30 cellular contexts compared by ENCODE assay signal in genomic region chr5:79420248-79420647, GRCh38.
"Had no signal": no experiment of that assay in that cellular context is flagged by ENCODE, and none has a peak within 500 bp of the region (broad histone marks: within the 10 kb centered on the region; RNA-seq: fewer than 3 reads in every experiment).

No MANE protein-coding gene starts in this region.

- H3K27ac ChIP-seq: brain microvascular endothelial cell, coronary artery, esophagus squamous epithelium, gastroesophageal sphincter, heart right ventricle had no signal

- H3K4me3 Mint-ChIP-seq: activated CD4-positive, alpha-beta T cell treated with anti-CD3 and anti-CD28 coated beads, Interleukin-2, amount 10 ng/mL, durations not matched to agents 7 days and 5 days; activated CD8-positive, alpha-beta T cell treated with anti-CD3 and anti-CD28 coated beads for 36 hours; activated naive CD8-positive, alpha-beta T cell treated with anti-CD3 and anti-CD28 coated beads, Interleukin-2, amount 10 ng/mL, durations not matched to agents 7 days and 5 days; activated T-cell treated with anti-CD3 and anti-CD28 coated beads, Interleukin-2, amount 50 U/mL, for 4 hours; activated T-helper 17 cell treated with anti-CD3 and anti-CD28 coated beads, Interleukin-2, amount 50 U/mL, for 72 hours; central memory CD8-positive, alpha-beta T cell; dendritic cell treated with granulocyte-macrophage colony-stimulating factor and Interleukin-4, amounts not matched to agents 40 ng/mL and 50 ng/mL, for 4 days; effector memory CD8-positive, alpha-beta T cell; T-helper 17 cell; T-helper 2 cell treated with Interferon-gamma antibody and Interleukin-4, amounts not matched to agents 5 μg/mL and 100 μg/mL, for 36 hours had no signal

- H3K4me3 ChIP-seq: coronary artery, esophagus squamous epithelium, gastroesophageal sphincter, heart right ventricle had no signal

- H3K27me3 Mint-ChIP-seq: activated CD4-positive, alpha-beta T cell treated with anti-CD3 and anti-CD28 coated beads, Interleukin-2, amount 10 ng/mL, durations not matched to agents 7 days and 5 days; activated CD8-positive, alpha-beta T cell treated with anti-CD3 and anti-CD28 coated beads for 36 hours; activated naive CD8-positive, alpha-beta T cell treated with anti-CD3 and anti-CD28 coated beads, Interleukin-2, amount 10 ng/mL, durations not matched to agents 7 days and 5 days; activated T-helper 17 cell treated with anti-CD3 and anti-CD28 coated beads, Interleukin-2, amount 50 U/mL, for 72 hours; central memory CD8-positive, alpha-beta T cell; dendritic cell treated with granulocyte-macrophage colony-stimulating factor and Interleukin-4, amounts not matched to agents 40 ng/mL and 50 ng/mL, for 4 days; effector memory CD8-positive, alpha-beta T cell had no signal

- H3K9me3 ChIP-seq: esophagus squamous epithelium, gastroesophageal sphincter, heart right ventricle had no signal

- DNase-seq: activated CD4-positive, alpha-beta T cell treated with anti-CD3 and anti-CD28 coated beads for 1 hour; activated CD4-positive, alpha-beta T cell treated with anti-CD3 and anti-CD28 coated beads for 4 hours; activated CD4-positive, alpha-beta T cell treated with anti-CD3 and anti-CD28 coated beads, Interleukin-2, amount 10 ng/mL, durations not matched to agents 7 days and 5 days; activated CD4-positive, alpha-beta T cell treated with anti-CD3 and anti-CD28 coated beads, Interleukin-2, amount 50 U/mL, for 4 hours; activated CD8-positive, alpha-beta memory T cell treated with anti-CD3 and anti-CD28 coated beads for 24 hours; activated CD8-positive, alpha-beta T cell treated with anti-CD3 and anti-CD28 coated beads for 36 hours; activated effector memory CD4-positive, alpha-beta T cell treated with Interleukin-2 at 50 U/mL for 16 hours; activated gamma-delta T cell treated with Interleukin-2 at 50 U/mL for 16 hours; activated naive CD4-positive, alpha-beta T cell treated with anti-CD3 and anti-CD28 coated beads, Interleukin-2, amount 50 U/mL, for 16 hours; activated naive CD4-positive, alpha-beta T cell treated with Interleukin-2 at 50 U/mL for 16 hours; activated naive CD8-positive, alpha-beta T cell treated with anti-CD3 and anti-CD28 coated beads, Interleukin-2, amount 10 ng/mL, durations not matched to agents 7 days and 5 days; activated T-cell treated with anti-CD3 and anti-CD28 coated beads, Interleukin-2, amount 50 U/mL, for 4 hours; amniotic stem cell; anterior cingulate cortex; brain microvascular endothelial cell; effector CD4-positive, alpha-beta T cell; effector memory CD8-positive, alpha-beta T cell; esophagus squamous epithelium; foreskin melanocyte; heart right ventricle; SW 1271; T-helper 1 cell; T-helper 17 cell; T1000 had no signal

- H3K27me3 ChIP-seq: brain microvascular endothelial cell, esophagus squamous epithelium, gastroesophageal sphincter, heart right ventricle had no signal

- H3K27ac Mint-ChIP-seq: activated CD4-positive, alpha-beta T cell treated with anti-CD3 and anti-CD28 coated beads, Interleukin-2, amount 10 ng/mL, durations not matched to agents 7 days and 5 days; activated CD8-positive, alpha-beta T cell treated with anti-CD3 and anti-CD28 coated beads for 36 hours; activated naive CD8-positive, alpha-beta T cell treated with anti-CD3 and anti-CD28 coated beads, Interleukin-2, amount 10 ng/mL, durations not matched to agents 7 days and 5 days; activated T-helper 17 cell treated with anti-CD3 and anti-CD28 coated beads, Interleukin-2, amount 50 U/mL, for 72 hours; dendritic cell treated with granulocyte-macrophage colony-stimulating factor and Interleukin-4, amounts not matched to agents 40 ng/mL and 50 ng/mL, for 4 days; effector memory CD8-positive, alpha-beta T cell; T-helper 17 cell; T-helper 2 cell treated with Interferon-gamma antibody and Interleukin-4, amounts not matched to agents 5 μg/mL and 100 μg/mL, for 36 hours had no signal

- ATAC-seq: activated CD8-positive, alpha-beta T cell treated with anti-CD3 and anti-CD28 coated beads for 36 hours; activated T-cell treated with anti-CD3 and anti-CD28 coated beads, Interleukin-2, amount 50 U/mL, for 4 hours; activated T-helper 17 cell treated with anti-CD3 and anti-CD28 coated beads, Interleukin-2, amount 50 U/mL, for 72 hours; effector memory CD8-positive, alpha-beta T cell; gastroesophageal sphincter; heart right ventricle; T-helper 17 cell had no signal

- H3K9me3 Mint-ChIP-seq: activated CD4-positive, alpha-beta T cell treated with anti-CD3 and anti-CD28 coated beads, Interleukin-2, amount 10 ng/mL, durations not matched to agents 7 days and 5 days; activated CD8-positive, alpha-beta T cell treated with anti-CD3 and anti-CD28 coated beads for 36 hours; activated naive CD8-positive, alpha-beta T cell treated with anti-CD3 and anti-CD28 coated beads, Interleukin-2, amount 10 ng/mL, durations not matched to agents 7 days and 5 days; activated T-cell treated with anti-CD3 and anti-CD28 coated beads, Interleukin-2, amount 50 U/mL, for 4 hours; activated T-helper 17 cell treated with anti-CD3 and anti-CD28 coated beads, Interleukin-2, amount 50 U/mL, for 72 hours; central memory CD8-positive, alpha-beta T cell; dendritic cell treated with granulocyte-macrophage colony-stimulating factor and Interleukin-4, amounts not matched to agents 40 ng/mL and 50 ng/mL, for 4 days; effector memory CD8-positive, alpha-beta T cell; T-helper 2 cell treated with Interferon-gamma antibody and Interleukin-4, amounts not matched to agents 5 μg/mL and 100 μg/mL, for 36 hours had no signal

- H3K4me1 ChIP-seq: esophagus squamous epithelium, gastroesophageal sphincter had no signal

- H3K4me1 Mint-ChIP-seq: activated T-helper 17 cell treated with anti-CD3 and anti-CD28 coated beads, Interleukin-2, amount 50 U/mL, for 72 hours; central memory CD8-positive, alpha-beta T cell; T-helper 17 cell had no signal

- H3K36me3 ChIP-seq: brain microvascular endothelial cell, esophagus squamous epithelium, gastroesophageal sphincter, heart right ventricle had no signal
